Comparison of ENCODE assay signal across 2 cellular contexts in the genomic region with DNA sequence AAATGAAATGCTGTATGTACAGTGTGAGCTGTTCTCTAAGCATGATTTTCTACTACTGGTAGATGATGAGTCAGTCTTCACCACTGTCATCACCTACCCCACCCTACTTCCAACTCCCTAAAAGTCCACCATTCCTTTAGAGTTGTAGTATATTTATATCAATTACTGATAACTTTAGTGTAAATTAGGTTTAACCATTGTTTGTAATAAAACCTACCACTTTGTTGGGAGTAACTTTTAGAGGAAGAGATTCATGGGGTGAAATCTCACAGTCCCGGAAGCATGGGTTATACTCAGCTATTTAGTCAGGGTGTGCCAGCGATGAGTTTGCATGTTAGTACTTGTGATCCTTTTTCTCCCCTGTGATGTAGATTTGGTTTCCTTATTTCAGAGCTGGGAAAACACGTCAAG.
TF ChIP-seq lines count a peak whose summit lies in the region.

No MANE protein-coding gene starts in this region.

TF ChIP-seq in HepG2, 621 proteins besides CTCF, POLR2A, EP300 and RAD21:
- TF ChIP-seq, protein P1, sequence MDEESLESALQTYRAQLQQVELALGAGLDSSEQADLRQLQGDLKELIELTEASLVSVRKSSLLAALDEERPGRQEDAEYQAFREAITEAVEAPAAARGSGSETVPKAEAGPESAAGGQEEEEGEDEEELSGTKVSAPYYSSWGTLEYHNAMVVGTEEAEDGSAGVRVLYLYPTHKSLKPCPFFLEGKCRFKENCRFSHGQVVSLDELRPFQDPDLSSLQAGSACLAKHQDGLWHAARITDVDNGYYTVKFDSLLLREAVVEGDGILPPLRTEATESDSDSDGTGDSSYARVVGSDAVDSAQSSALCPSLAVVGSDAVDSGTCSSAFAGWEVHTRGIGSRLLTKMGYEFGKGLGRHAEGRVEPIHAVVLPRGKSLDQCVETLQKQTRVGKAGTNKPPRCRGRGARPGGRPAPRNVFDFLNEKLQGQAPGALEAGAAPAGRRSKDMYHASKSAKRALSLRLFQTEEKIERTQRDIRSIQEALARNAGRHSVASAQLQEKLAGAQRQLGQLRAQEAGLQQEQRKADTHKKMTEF (CRISPR knock-in tag; IDR thresholded peaks at IDR 0.05) = no peak
- TF ChIP-seq KDM1A (CRISPR knock-in tag; IDR thresholded peaks at IDR 0.05) = no peak
- no peak for TF ChIP-seq ZNF605 (CRISPR knock-in tag; IDR thresholded peaks at IDR 0.05)
- TF ChIP-seq IRF2 (CRISPR knock-in tag; IDR thresholded peaks at IDR 0.05) = no peak
- no peak for TF ChIP-seq ZNF30 (CRISPR knock-in tag; IDR thresholded peaks at IDR 0.05)
- no peak for TF ChIP-seq ZNF333 (CRISPR knock-in tag; IDR thresholded peaks at IDR 0.05; ENCODE audit: borderline replicate concordance)
- no peak for TF ChIP-seq NFYC (CRISPR knock-in tag; IDR thresholded peaks at IDR 0.05)

TF ChIP-seq in HEK293T, 16 proteins besides CTCF, POLR2A, EP300 and RAD21 (continued from another document):
- TF ChIP-seq CTBP1 (IDR thresholded peaks at IDR 0.05; ENCODE audit: borderline replicate concordance) (no peak), SUZ12 (IDR thresholded peaks at IDR 0.05) (no peak), TARDBP (IDR thresholded peaks at IDR 0.05) (no peak), HDGF (IDR thresholded peaks at IDR 0.05; ENCODE audit: borderline replicate concordance) (no peak), FOXA1 (IDR thresholded peaks at IDR 0.05) (no peak), SP1 (IDR thresholded peaks at IDR 0.05) (no peak), ELF4 (IDR thresholded peaks at IDR 0.05) (no peak), FOXM1 (IDR thresholded peaks at IDR 0.05; ENCODE audit: borderline replicate concordance) (no peak), NFRKB (IDR thresholded peaks at IDR 0.05) (no peak), ARNT (IDR thresholded peaks at IDR 0.05) (no peak), BHLHE40 (IDR thresholded peaks at IDR 0.05; ENCODE audit: borderline replicate concordance) (no peak), FOXK2 (IDR thresholded peaks at IDR 0.05) (no peak), ZNF384 (IDR thresholded peaks at IDR 0.05) (no peak)
- TF ChIP-seq, protein P2, sequence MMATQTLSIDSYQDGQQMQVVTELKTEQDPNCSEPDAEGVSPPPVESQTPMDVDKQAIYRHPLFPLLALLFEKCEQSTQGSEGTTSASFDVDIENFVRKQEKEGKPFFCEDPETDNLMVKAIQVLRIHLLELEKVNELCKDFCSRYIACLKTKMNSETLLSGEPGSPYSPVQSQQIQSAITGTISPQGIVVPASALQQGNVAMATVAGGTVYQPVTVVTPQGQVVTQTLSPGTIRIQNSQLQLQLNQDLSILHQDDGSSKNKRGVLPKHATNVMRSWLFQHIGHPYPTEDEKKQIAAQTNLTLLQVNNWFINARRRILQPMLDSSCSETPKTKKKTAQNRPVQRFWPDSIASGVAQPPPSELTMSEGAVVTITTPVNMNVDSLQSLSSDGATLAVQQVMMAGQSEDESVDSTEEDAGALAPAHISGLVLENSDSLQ (IDR thresholded peaks at IDR 0.05) = no peak
TF ChIP-seq in HEK293T: peak in this region for 0.
